Comparison of ENCODE assay signal across 1 cellular context in genomic region chr20:50138479-50139393, GRCh38.
A peak's percentile ranks its signal among the peaks of the same experiment; 100 is the strongest.
TF ChIP-seq lines count a peak whose summit lies in the region.

No MANE protein-coding gene starts in this region.

TF ChIP-seq in H1, 55 proteins besides CTCF, POLR2A, EP300 and RAD21:
- no peak for TF ChIP-seq CHD2 (IDR thresholded peaks at IDR 0.05; ENCODE audit: low read length)
- no peak for TF ChIP-seq NANOG (IDR thresholded peaks at IDR 0.05; ENCODE audit: insufficient read depth, low read depth, low read length, poor library complexity, severe bottlenecking)
- TF ChIP-seq KDM1A (IDR thresholded peaks at IDR 0.05; ENCODE audit: borderline replicate concordance, low read length), result peak; percentile 47; the same call in 1 of the 2 replicates
- TF ChIP-seq GABPA (IDR thresholded peaks at IDR 0.05; ENCODE audit: borderline replicate concordance, insufficient read depth, low read length), result no peak
